8 cellular contexts compared by ENCODE assay signal in the genomic region with DNA sequence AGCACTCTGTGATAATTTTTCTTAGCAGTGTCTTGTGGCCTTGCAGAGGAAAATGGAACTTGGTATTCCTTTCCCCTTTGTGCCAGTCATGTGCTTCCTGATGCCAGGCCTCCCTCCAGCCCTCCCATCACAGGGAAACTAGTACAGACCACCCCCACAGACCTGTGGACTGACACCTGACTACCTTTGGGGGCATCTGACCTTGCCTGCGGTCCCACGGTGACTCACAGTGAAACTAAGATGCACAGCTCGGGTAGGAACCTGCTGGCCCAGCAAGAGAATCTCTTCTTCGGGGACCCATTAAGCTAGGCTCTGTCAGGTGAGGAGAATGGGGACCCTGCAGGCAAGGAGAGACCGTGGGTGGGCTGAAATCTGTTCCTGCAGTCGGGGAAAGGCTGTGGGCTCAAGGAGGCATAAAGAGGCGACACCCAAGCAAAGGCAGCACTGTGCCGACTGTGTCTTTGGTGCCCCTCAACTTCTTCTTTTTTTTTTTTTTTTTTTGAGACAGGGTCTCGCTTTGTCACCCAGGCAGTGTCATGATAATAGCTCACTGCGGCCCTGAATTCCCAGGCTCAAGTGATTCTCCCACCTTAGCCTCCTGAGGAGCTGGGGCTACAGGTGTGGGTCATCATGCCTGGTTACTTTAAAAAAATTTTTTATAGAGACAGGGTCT. TPM values are rescaled to one million over a fixed set of nuclear protein-coding genes. Genes with fewer than 3 reads are reported as not detected.
A peak's percentile ranks its signal among the peaks of the same experiment; 100 is the strongest.
DNase-seq lines count a peak whose midpoint lies in the region; ATAC-seq and TF ChIP-seq lines count a peak whose summit lies in the region.

No MANE protein-coding gene starts in this region.

- no peak for ATAC-seq in activated CD4-positive, CD25-positive, alpha-beta regulatory T cell treated with anti-CD3 and anti-CD28 coated beads, Interleukin-2, amount 50 U/mL, for 24 hours

- POLR2A ChIA-PET in HEK293 (lab: Yijun Ruan, JAX) = interaction anchor here (0.6 to 2.0 kb wide), 4 partner anchors 13 to 183 kb away, joined by 3 to 5 read pairs (median 4); a partner anchor contains a TSS

- H3K4me1 ChIP-seq in HEK293 (ENCODE audit: control insufficient read depth, insufficient read depth, low read length) = peaks cover 24% of the 10 kb centered on the region

- peak; percentile 74 for DNase-seq in GM13977 (ENCODE audit: low spot score)
- DNase-seq in posterior vena cava (ENCODE audit: low spot score) = peak; percentile 48
- DNase-seq in epidermal melanocyte (ENCODE audit: insufficient read length, low spot score) = no peak
- no peak for DNase-seq in NCI-H146 treated with DMSO at 0.1 percent for 48 hours (lab: John Stamatoyannopoulos, UW; ENCODE audit: unreplicated experiment)
- no peak for DNase-seq in activated CD8-positive, alpha-beta memory T cell treated with anti-CD3 and anti-CD28 coated beads for 24 hours

- no peak overlapping the region for H3K4me3 ChIP-seq in HEK293 (ENCODE audit: low read depth, low read length)

- intact Hi-C loops in posterior vena cava (cut with DNase I) = no loop called here

- H3K27ac ChIP-seq in HEK293 (ENCODE audit: extremely low read depth, low read depth, low read length) (peak overlapping the region; percentile 79), VCaP (peak overlapping the region; percentile 95)

- CTCF ChIA-PET in HEK293 (lab: Yijun Ruan, JAX) = interaction anchor here (0.8 to 5.3 kb wide), 8 partner anchors 17 to 227 kb away, joined by 3 to 34 read pairs (median 4); a partner anchor contains a TSS

- TF ChIP-seq CTCF in GM13977 (IDR thresholded peaks at IDR 0.05; ENCODE audit: extremely low read depth, insufficient read depth, missing control alignments) (no peak), HEK293 (tag by site-specific recombination; IDR thresholded peaks at IDR 0.05) (no peak), VCaP (conservative IDR thresholded peaks at IDR 0.05) (no peak)

- H3K36me3 ChIP-seq in HEK293 (ENCODE audit: control insufficient read depth in 2 of 2, insufficient read depth in 1 of 2, low read length in 2 of 2) = no peaks in the 10 kb centered on the region

- H3K9me3 ChIP-seq in HEK293 (ENCODE audit: control insufficient read depth, insufficient read depth, low read depth, low read length) = no peaks in the 10 kb centered on the region

- in situ Hi-C loops in GM13977 (cut with MboI; ENCODE audit: low pct_unique_long_range_greater_than_20kb, low sequenced_read_pairs, unreplicated experiment) = no loop called here

TF ChIP-seq in HEK293, 187 proteins besides CTCF, POLR2A, EP300 and RAD21:
- TF ChIP-seq ZNF521 (tag by site-specific recombination; IDR thresholded peaks at IDR 0.05) (no peak), ZFHX2 (tag by site-specific recombination; conservative IDR thresholded peaks at IDR 0.05) (peak; percentile 17; the same call in 1 of the 2 replicates)

RNA-seq across cellular contexts. Expression of a gene that starts 20.9 kb away (rescaled TPM):
- 10 to 100 TPM; 25.5 to 28.5 TPM for total RNA-seq in posterior vena cava

RNA-seq across cellular contexts. Expression of a gene that starts 32.6 kb away (rescaled TPM):
- 100 to 1,000 TPM; 106 to 114 TPM for total RNA-seq in posterior vena cava

RNA-seq across cellular contexts. Expression of a gene that starts 53.7 kb away (rescaled TPM):
- 1 to 10 TPM; 2.3 to 2.8 TPM for total RNA-seq in posterior vena cava

Comparison
In these comparisons a context has a peak if more than half of its experiments do, and no peak if none do; other contexts are left out.
1. DNase-seq: peak in GM13977 (single experiment) and posterior vena cava (single experiment); none in epidermal melanocyte (single experiment), NCI-H146 treated with DMSO at 0.1 percent for 48 hours (single experiment) and activated CD8-positive, alpha-beta memory T cell treated with anti-CD3 and anti-CD28 coated beads for 24 hours (single experiment).